16 cellular contexts compared by ENCODE assay signal in the genomic region with DNA sequence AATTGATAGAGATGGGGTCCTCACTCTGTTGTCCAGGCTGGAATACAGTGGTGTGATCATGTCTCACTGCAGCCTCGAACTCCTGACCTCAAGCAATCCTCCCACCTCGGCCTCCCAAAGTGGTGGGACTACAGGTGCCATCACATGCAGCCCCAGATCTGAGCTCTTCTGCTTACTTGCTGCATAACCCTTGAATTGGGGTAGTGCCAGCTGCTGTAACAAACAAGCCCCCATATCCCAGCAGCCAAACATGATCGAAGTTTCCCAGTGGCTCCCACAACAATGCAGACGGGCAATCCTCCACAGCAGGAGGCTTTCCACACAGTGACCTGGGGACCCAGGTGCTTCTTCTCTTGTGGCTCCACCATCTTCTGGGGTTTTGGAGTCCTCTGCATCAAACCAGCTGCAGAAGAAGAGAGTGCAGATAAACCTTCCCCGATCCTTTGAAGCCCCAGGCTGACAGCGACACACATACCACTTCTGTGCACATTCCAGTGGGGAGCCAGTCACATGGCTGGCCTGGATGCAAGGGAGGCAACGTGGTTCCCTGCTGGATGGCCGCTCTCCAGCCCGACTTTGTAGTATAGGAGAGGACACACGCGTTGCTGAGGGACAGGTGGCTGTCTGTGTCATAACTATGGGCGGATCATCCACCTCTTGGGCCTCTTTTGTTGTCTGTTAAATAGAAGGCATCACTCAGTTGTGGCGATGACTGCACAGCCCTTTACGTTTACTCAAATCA. TPM values are rescaled to one million over a fixed set of nuclear protein-coding genes. Genes with fewer than 3 reads are reported as not detected.
A peak's percentile ranks its signal among the peaks of the same experiment; 100 is the strongest.
DNase-seq lines count a peak whose midpoint lies in the region; ATAC-seq, FAIRE-seq and TF ChIP-seq lines count a peak whose summit lies in the region.
"Had no signal": no experiment of that assay in that cellular context is flagged by ENCODE, and none has a peak within 500 bp of the region (broad histone marks: within the 10 kb centered on the region; RNA-seq: fewer than 3 reads in every experiment).

No MANE protein-coding gene starts in this region.

- no peak overlapping the region for H2BK120ac ChIP-seq in IMR-90 (ENCODE audit: low read depth, low read length)

- H3K56ac ChIP-seq in IMR-90 (ENCODE audit: extremely low read depth, insufficient read depth, low read length): no peak overlapping the region

- H3K9me3 Mint-ChIP-seq in activated CD4-positive, alpha-beta T cell treated with anti-CD3 and anti-CD28 coated beads, Interleukin-2, amount 10 ng/mL, durations not matched to agents 7 days and 5 days: peaks cover 7% of the 10 kb centered on the region
- H3K9me3 Mint-ChIP-seq in neural crest cell: no peaks in the 10 kb centered on the region
- H3K9me3 Mint-ChIP-seq: stimulated activated memory B cell treated with anti-CD40 and anti-IgM and Interleukin-4, amounts not matched to agents 10 μg/mL and 1 μg/mL and 100 μg/mL, for 72 hours had no signal

- TF ChIP-seq EP300 in K562 (IDR thresholded peaks at IDR 0.05; ENCODE audit: low read length): no peak

- H2BK15ac ChIP-seq in IMR-90 (ENCODE audit: low read depth, low read length): no peak overlapping the region

- POLR2A ChIA-PET in activated CD4-positive, alpha-beta T cell treated with anti-CD3 and anti-CD28 coated beads, Interleukin-2, amount 10 ng/mL, durations not matched to agents 7 days and 5 days (lab: Charles Lee): no interaction called here
- POLR2A ChIA-PET in IMR-90 (lab: Charles Lee; ENCODE audit: unreplicated experiment) (no interaction called here), K562 (lab: Yijun Ruan, JAX) (interaction anchor here (0.7 kb wide), 1 partner anchor 243 kb away, joined by 3 read pairs; no protein-coding TSS in a partner anchor)

- WGBS in IMR-90 (ENCODE audit: extremely low coverage in 2 of 2, insufficient read length in 1 of 2), 2 experiments: no CpG with 5 or more reads among the region's 14 CpGs
- WGBS in K562 (ENCODE audit: insufficient coverage, low coverage, missing lambda C conversion rate): under 1% methylated on average over 14 of the region's 14 CpGs

- H3K27me3 Mint-ChIP-seq in activated CD4-positive, alpha-beta T cell treated with anti-CD3 and anti-CD28 coated beads, Interleukin-2, amount 10 ng/mL, durations not matched to agents 7 days and 5 days: no peaks in the 10 kb centered on the region
- H3K27me3 Mint-ChIP-seq in neural crest cell (ENCODE audit: low read depth): no peaks in the 10 kb centered on the region

- H3K9me3 ChIP-seq in IMR-90 (ENCODE audit: control insufficient read depth, insufficient read depth, low read length) (no peaks in the 10 kb centered on the region), K562 (replicated peaks; ENCODE audit: control insufficient read depth, insufficient read depth, low read depth, low read length) (no peaks in the 10 kb centered on the region)
- H3K9me3 ChIP-seq: esophagus squamous epithelium, upper lobe of right lung had no signal

- no peak overlapping the region for H3K27ac ChIP-seq in IMR-90 (ENCODE audit: insufficient read depth, low read length)
- no peak overlapping the region for H3K27ac ChIP-seq in K562 (ENCODE audit: extremely low read depth, low read depth, low read length)
- H3K27ac ChIP-seq: upper lobe of right lung had no signal

- CTCF ChIA-PET in activated CD4-positive, alpha-beta T cell treated with anti-CD3 and anti-CD28 coated beads, Interleukin-2, amount 10 ng/mL, durations not matched to agents 7 days and 5 days (lab: Charles Lee): interaction anchor here (0.6 to 3.5 kb wide), 6 partner anchors 9 to 32 kb away, joined by 3 to 11 read pairs (median 4); no protein-coding TSS in a partner anchor
- CTCF ChIA-PET in IMR-90 (lab: Yijun Ruan, JAX) (no interaction called here), K562 (lab: Yijun Ruan, JAX; ENCODE audit: low intra/inter-chr PET ratio) (no interaction called here)

- H3K4me2 ChIP-seq in IMR-90 (ENCODE audit: low read depth, low read length): no peak overlapping the region
- no peak overlapping the region for H3K4me2 ChIP-seq in K562 (ENCODE audit: insufficient read depth, low read length)

- H3K79me1 ChIP-seq in IMR-90 (ENCODE audit: low read depth in 1 of 2, low read length in 2 of 2): no peaks in the 10 kb centered on the region

- H3K14ac ChIP-seq in IMR-90 (replicated peaks; ENCODE audit: low read depth, low read length): no peak overlapping the region

- H3K27ac Mint-ChIP-seq in activated CD4-positive, alpha-beta T cell treated with anti-CD3 and anti-CD28 coated beads, Interleukin-2, amount 10 ng/mL, durations not matched to agents 7 days and 5 days: peak overlapping the region; percentile 94
- H3K27ac Mint-ChIP-seq in neural crest cell (ENCODE audit: unreplicated experiment): peak overlapping the region; percentile 60

- no peaks in the 10 kb centered on the region for H3K4me1 ChIP-seq in IMR-90 (ENCODE audit: control insufficient read depth, insufficient read depth, low read length)
- H3K4me1 ChIP-seq in K562 (replicated peaks in 1 of 2; ENCODE audit: control insufficient read depth in 2 of 2, insufficient read depth in 2 of 2, low read length in 2 of 2): peaks cover 0 to 10% of the 10 kb centered on the region in 2 experiments; a peak in 2 of 5 replicates
- H3K4me1 ChIP-seq: esophagus squamous epithelium, upper lobe of right lung had no signal

- H3K36me3 Mint-ChIP-seq in activated CD4-positive, alpha-beta T cell treated with anti-CD3 and anti-CD28 coated beads, Interleukin-2, amount 10 ng/mL, durations not matched to agents 7 days and 5 days (ENCODE audit: low read depth): peaks cover 43% of the 10 kb centered on the region
- H3K36me3 Mint-ChIP-seq in neural crest cell (ENCODE audit: low read depth): peaks cover 12% of the 10 kb centered on the region
- H3K36me3 Mint-ChIP-seq: stimulated activated memory B cell treated with anti-CD40 and anti-IgM and Interleukin-4, amounts not matched to agents 10 μg/mL and 1 μg/mL and 100 μg/mL, for 72 hours had no signal

- TF ChIP-seq CTCF in IMR-90 (conservative IDR thresholded peaks at IDR 0.05; ENCODE audit: low read depth, low read length): no peak
- TF ChIP-seq CTCF in K562 (IDR thresholded peaks at IDR 0.05 in 2 of 3, conservative IDR thresholded peaks at IDR 0.05 in 1 of 3; ENCODE audit: insufficient read depth in 2 of 3, low read depth in 1 of 3, low read length in 3 of 3): no peak
- no peak for TF ChIP-seq CTCF in neural crest cell (conservative IDR thresholded peaks at IDR 0.05)

- ATAC-seq in IMR-90 (ENCODE audit: low read depth): no peak
- no peak for ATAC-seq in K562
- ATAC-seq in HG03432 (IDR thresholded peaks at IDR 0.05; ENCODE audit: unreplicated experiment): no peak
- ATAC-seq in GM19395 (IDR thresholded peaks at IDR 0.05; ENCODE audit: unreplicated experiment): no peak
- no peak for ATAC-seq in HG02981 (IDR thresholded peaks at IDR 0.05; ENCODE audit: unreplicated experiment)
- ATAC-seq: HCT116 had no signal

- no peak overlapping the region for H3K4me3 ChIP-seq in IMR-90 (ENCODE audit: insufficient read depth, low read depth, low read length)
- no peak overlapping the region for H3K4me3 ChIP-seq in K562
- H3K4me3 ChIP-seq: esophagus squamous epithelium, upper lobe of right lung had no signal

- H3K9ac ChIP-seq in IMR-90 (ENCODE audit: low read depth, low read length) (no peak overlapping the region), K562 (ENCODE audit: insufficient read depth in 1 of 2, low read depth in 2 of 2, low read length in 2 of 2) (no peak overlapping the region)

- no peak overlapping the region for H4K5ac ChIP-seq in IMR-90 (ENCODE audit: low read depth, low read length)

- dilution Hi-C loops in IMR-90 (cut with HindIII; ENCODE audit: low sequenced_read_pairs, unreplicated experiment): no loop called here

- no peaks in the 10 kb centered on the region for H3K36me3 ChIP-seq in IMR-90 (ENCODE audit: control insufficient read depth, insufficient read depth, low read length)
- H3K36me3 ChIP-seq in K562 (ENCODE audit: control insufficient read depth, insufficient read depth, low read length): no peaks in the 10 kb centered on the region
- H3K36me3 ChIP-seq: esophagus squamous epithelium, upper lobe of right lung had no signal

- no peaks in the 10 kb centered on the region for H4K20me1 ChIP-seq in IMR-90 (ENCODE audit: insufficient read depth, low read length)
- H4K20me1 ChIP-seq in K562 (replicated peaks; ENCODE audit: control insufficient read depth, insufficient read depth, low read length): peaks cover 21% of the 10 kb centered on the region

- in situ Hi-C loops in IMR-90 (cut with MboI; ENCODE audit: low sequenced_read_pairs): no loop called here
- in situ Hi-C loops in K562 (cut with MboI): no loop called here

- FAIRE-seq in K562 (lab: Jason Lieb, UNC): no peak
- FAIRE-seq: D721Med had no signal

- intact Hi-C loops in IMR-90 (cut with micrococcal nuclease): no loop called here
- intact Hi-C loops in K562 (cut with micrococcal nuclease): no loop called here

- no peak overlapping the region for H4K91ac ChIP-seq in IMR-90 (ENCODE audit: insufficient read depth, low read depth, low read length)

- no peak overlapping the region for H2BK5ac ChIP-seq in IMR-90 (ENCODE audit: low read depth, low read length, poor library complexity, severe bottlenecking)

- no peak overlapping the region for H3K4me3 Mint-ChIP-seq in activated CD4-positive, alpha-beta T cell treated with anti-CD3 and anti-CD28 coated beads, Interleukin-2, amount 10 ng/mL, durations not matched to agents 7 days and 5 days
- H3K4me3 Mint-ChIP-seq in neural crest cell: no peak overlapping the region

- peaks cover 4% of the 10 kb centered on the region for H3K27me3 ChIP-seq in IMR-90 (ENCODE audit: control insufficient read depth, insufficient read depth, low read length)
- peaks cover 9 to 53% of the 10 kb centered on the region in 2 experiments; a peak in 4 of 5 replicates for H3K27me3 ChIP-seq in K562 (ENCODE audit: control insufficient read depth in 2 of 2, insufficient read depth in 2 of 2, low read length in 2 of 2)
- H3K27me3 ChIP-seq: esophagus squamous epithelium, upper lobe of right lung had no signal

- H4K8ac ChIP-seq in IMR-90 (ENCODE audit: low read depth in 2 of 2, low read length in 2 of 2): no peak overlapping the region

- no peak overlapping the region for H2AK5ac ChIP-seq in IMR-90 (ENCODE audit: low read depth, low read length)

- no peak for DNase-seq in activated CD4-positive, alpha-beta T cell treated with anti-CD3 and anti-CD28 coated beads, Interleukin-2, amount 10 ng/mL, durations not matched to agents 7 days and 5 days
- DNase-seq in activated CD4-positive, alpha-beta T cell treated with anti-CD3 and anti-CD28 coated beads for 1 hour: no peak
- DNase-seq in IMR-90 (no peak), K562 (ENCODE audit: extremely low read depth in 1 of 4, low spot score in 3 of 4) (no peak), neural crest cell (ENCODE audit: low read depth, low spot score) (no peak)
- DNase-seq: dermis blood vessel endothelial cell, esophagus squamous epithelium had no signal

- TF ChIP-seq POLR2A in IMR-90 (IDR thresholded peaks at IDR 0.05; ENCODE audit: low read depth, low read length) (no peak), K562 (conservative IDR thresholded peaks at IDR 0.05) (no peak)

- H3K23ac ChIP-seq in IMR-90 (ENCODE audit: low read depth, low read length): no peak overlapping the region

- H2AFZ ChIP-seq in IMR-90 (replicated peaks; ENCODE audit: low read length, poor library complexity): no peak overlapping the region
- H2AFZ ChIP-seq in K562 (ENCODE audit: low read depth, low read length): no peak overlapping the region

- H3K79me2 ChIP-seq in K562 (ENCODE audit: control insufficient read depth, insufficient read depth, low read length): no peaks in the 10 kb centered on the region

- BruUV-seq in IMR-90 (replicated peaks; lab: Mats Ljungman, UMichigan): no TSS peak
- BruUV-seq in K562 (replicated peaks; lab: Mats Ljungman, UMichigan): no TSS peak

- H3K4ac ChIP-seq in IMR-90 (ENCODE audit: low read depth, low read length): no peak overlapping the region

- H3K18ac ChIP-seq in IMR-90 (ENCODE audit: low read depth, low read length): no peak overlapping the region

- H2AK9ac ChIP-seq in IMR-90 (replicated peaks; ENCODE audit: low read depth, low read length, poor library complexity): peak overlapping the region; percentile 55

- peaks cover 56% of the 10 kb centered on the region for H3K4me1 Mint-ChIP-seq in activated CD4-positive, alpha-beta T cell treated with anti-CD3 and anti-CD28 coated beads, Interleukin-2, amount 10 ng/mL, durations not matched to agents 7 days and 5 days
- no peaks in the 10 kb centered on the region for H3K4me1 Mint-ChIP-seq in neural crest cell

- TF ChIP-seq RAD21 in IMR-90 (IDR thresholded peaks at IDR 0.05; ENCODE audit: low read length): no peak
- no peak for TF ChIP-seq RAD21 in K562 (CRISPR knock-in tag; conservative IDR thresholded peaks at IDR 0.05 in 1 of 2, IDR thresholded peaks at IDR 0.05 in 1 of 2)

- no peaks in the 10 kb centered on the region for H3K9me1 ChIP-seq in IMR-90 (ENCODE audit: insufficient read depth, low read length)
- no peaks in the 10 kb centered on the region for H3K9me1 ChIP-seq in K562 (ENCODE audit: control insufficient read depth, insufficient read depth, low read length)

- H2BK20ac ChIP-seq in IMR-90 (ENCODE audit: low read depth, low read length): no peak overlapping the region

RNA-seq across cellular contexts. Expression of a gene that starts 16.6 kb away (rescaled TPM):
- total RNA-seq in activated CD4-positive, alpha-beta T cell treated with anti-CD3 and anti-CD28 coated beads, Interleukin-2, amount 10 ng/mL, durations not matched to agents 7 days and 5 days: 10 to 100 TPM; 17.9 to 19.4 TPM
- total RNA-seq in IMR-90 (2012; rRNA removed): under 0.01 TPM in 1 of 2 replicates, not detected in the other
- polyA plus RNA-seq in IMR-90 (2012; rRNA removed): 0.03 and 0.05 TPM in 2 replicates
- 0.07 TPM in 1 of 2 replicates, not detected in the other for polyA plus RNA-seq in IMR-90 (2012; cell fraction: cytosol; rRNA removed)
- 0.05 and 0.07 TPM in 2 replicates for polyA plus RNA-seq in IMR-90 (2012; cell fraction: nucleus; rRNA removed; ENCODE audit: low replicate concordance)
- not detected in 2 replicates for total RNA-seq in K562 (2011; cell fraction: chromatin; rRNA removed; ENCODE audit: low replicate concordance)
- not detected in 2 replicates for total RNA-seq in K562 (2011; cell fraction: nucleolus; rRNA removed)
- total RNA-seq in K562 (2011; cell fraction: nucleoplasm; rRNA removed): not detected in 2 replicates
- total RNA-seq in K562 (2014; rRNA removed): 0.04 TPM in 1 of 2 replicates, not detected in the other
- total RNA-seq in K562 (2014; rRNA removed; fragmentation: Illumina TruSeq; extraction: Trizol): not detected in 2 replicates
- not detected in 2 replicates for total RNA-seq in K562 (2015; rRNA removed; fragmentation: Illumina TruSeq; extraction: Trizol)
- total RNA-seq in K562 (2021): 0.07 TPM in 1 of 2 replicates, not detected in the other
- polyA plus RNA-seq in K562 (2011; rRNA removed): not detected in 2 replicates
- 0.01 TPM in 1 of 2 replicates, not detected in the other for polyA plus RNA-seq in K562 (2011; cell fraction: cytosol; rRNA removed)
- 0.03 TPM in 1 of 2 replicates, not detected in the other for polyA plus RNA-seq in K562 (2011; cell fraction: nucleus; rRNA removed)
- polyA plus RNA-seq in K562 (2012): 0.04 TPM in 2 replicates
- polyA plus RNA-seq in K562 (2014; fragmentation: Illumina TruSeq; extraction: Trizol): 0.03 TPM in 1 of 2 replicates, not detected in the other
- not detected for polyA plus RNA-seq in K562 (2014; fragmentation: Nextera tagmentation; extraction: Ambion mirVana)
- 0.01 and 0.03 TPM in 2 replicates for polyA plus RNA-seq in K562 (2014; rRNA removed)
- not detected in 2 replicates for polyA minus RNA-seq in K562 (2011; rRNA and poly(A)+ RNA removed)
- not detected in 2 replicates for polyA minus RNA-seq in K562 (2011; cell fraction: cytosol; rRNA and poly(A)+ RNA removed)
- polyA minus RNA-seq in K562 (2011; cell fraction: nucleus; rRNA and poly(A)+ RNA removed): not detected in 2 replicates
- 79.0 and 79.3 TPM in 2 replicates for total RNA-seq in neural crest cell

RNA-seq across cellular contexts. Expression of a gene that starts 54.3 kb away (rescaled TPM):
- total RNA-seq in activated CD4-positive, alpha-beta T cell treated with anti-CD3 and anti-CD28 coated beads, Interleukin-2, amount 10 ng/mL, durations not matched to agents 7 days and 5 days: 1 to 10 TPM; 1.1 to 1.4 TPM
- total RNA-seq in IMR-90 (2012; rRNA removed): 0.18 and 0.56 TPM in 2 replicates
- polyA plus RNA-seq in IMR-90 (2012; rRNA removed): 0.19 and 0.22 TPM in 2 replicates
- polyA plus RNA-seq in IMR-90 (2012; cell fraction: cytosol; rRNA removed): 0.04 TPM in 1 of 2 replicates, not detected in the other
- polyA plus RNA-seq in IMR-90 (2012; cell fraction: nucleus; rRNA removed; ENCODE audit: low replicate concordance): 0.42 and 0.83 TPM in 2 replicates
- total RNA-seq in K562 (2011; cell fraction: chromatin; rRNA removed; ENCODE audit: low replicate concordance): 4.3 and 23.5 TPM in 2 replicates
- 1.3 TPM in 1 of 2 replicates, not detected in the other for total RNA-seq in K562 (2011; cell fraction: nucleolus; rRNA removed)
- total RNA-seq in K562 (2011; cell fraction: nucleoplasm; rRNA removed): 6.6 and 11.0 TPM in 2 replicates
- total RNA-seq in K562 (2014; rRNA removed): not detected in 2 replicates
- 0.91 TPM in 1 of 2 replicates, not detected in the other for total RNA-seq in K562 (2014; rRNA removed; fragmentation: Illumina TruSeq; extraction: Trizol)
- 0.72 TPM in 1 of 2 replicates, not detected in the other for total RNA-seq in K562 (2015; rRNA removed; fragmentation: Illumina TruSeq; extraction: Trizol)
- total RNA-seq in K562 (2021): 0.18 and 1.5 TPM in 2 replicates
- 0.09 and 0.24 TPM in 2 replicates for polyA plus RNA-seq in K562 (2011; rRNA removed)
- polyA plus RNA-seq in K562 (2011; cell fraction: cytosol; rRNA removed): 0.09 TPM in 1 of 2 replicates, not detected in the other
- polyA plus RNA-seq in K562 (2011; cell fraction: nucleus; rRNA removed): 0.56 and 0.88 TPM in 2 replicates
- polyA plus RNA-seq in K562 (2012): 0.16 and 0.58 TPM in 2 replicates
- 0.35 and 0.67 TPM in 2 replicates for polyA plus RNA-seq in K562 (2014; fragmentation: Illumina TruSeq; extraction: Trizol)
- polyA plus RNA-seq in K562 (2014; fragmentation: Nextera tagmentation; extraction: Ambion mirVana): under 1 TPM; 0.03 TPM
- 0.56 and 0.96 TPM in 2 replicates for polyA plus RNA-seq in K562 (2014; rRNA removed)
- 0.91 TPM in 1 of 2 replicates, not detected in the other for polyA minus RNA-seq in K562 (2011; rRNA and poly(A)+ RNA removed)
- 0.86 TPM in 1 of 2 replicates, not detected in the other for polyA minus RNA-seq in K562 (2011; cell fraction: cytosol; rRNA and poly(A)+ RNA removed)
- 1.2 and 2.3 TPM in 2 replicates for polyA minus RNA-seq in K562 (2011; cell fraction: nucleus; rRNA and poly(A)+ RNA removed)
- 1.5 and 3.2 TPM in 2 replicates for total RNA-seq in neural crest cell
- total RNA-seq: dermis blood vessel endothelial cell, kidney epithelial cell, skeletal muscle tissue had no signal

Comparison
In these comparisons a context has a peak if more than half of its experiments do, and no peak if none do; other contexts are left out.
1. RNA of a gene that starts 16.6 kb away (total RNA-seq): 79.0 to 79.3 TPM in neural crest cell and 17.9 to 19.4 TPM in activated CD4-positive, alpha-beta T cell treated with anti-CD3 and anti-CD28 coated beads, Interleukin-2, amount 10 ng/mL, durations not matched to agents 7 days and 5 days; under 0.01 TPM in IMR-90 and 0.04 to 0.07 TPM in K562; every median in the first group is over 10 times any median in the second.